ENCODE assay signal across 1 cellular context in genomic region chr3:48188266-48189201, GRCh38.
TF ChIP-seq lines count a peak whose summit lies in the region.

CDC25A (minus strand) TSS chr3:48188417; CDS start chr3:48187947, 470 bp downstream.

TF ChIP-seq in HepG2, 621 proteins besides CTCF, POLR2A, EP300 and RAD21 (continued from another document):
- no peak; the same call in 1 of the 2 replicates for TF ChIP-seq KIAA2018 (CRISPR knock-in tag; IDR thresholded peaks at IDR 0.05; ENCODE audit: borderline replicate concordance)
- peak; percentile 78; the same call in 1 of the 2 replicates for TF ChIP-seq ZSCAN5A (CRISPR knock-in tag; IDR thresholded peaks at IDR 0.05; ENCODE audit: borderline replicate concordance)
- TF ChIP-seq CC2D1A (CRISPR knock-in tag; IDR thresholded peaks at IDR 0.05), result 0 out of 2 replicates have a peak, but pooled peaks have one; percentile 14
